Comparison of ENCODE assay signal across 35 cellular contexts in the genomic region with DNA sequence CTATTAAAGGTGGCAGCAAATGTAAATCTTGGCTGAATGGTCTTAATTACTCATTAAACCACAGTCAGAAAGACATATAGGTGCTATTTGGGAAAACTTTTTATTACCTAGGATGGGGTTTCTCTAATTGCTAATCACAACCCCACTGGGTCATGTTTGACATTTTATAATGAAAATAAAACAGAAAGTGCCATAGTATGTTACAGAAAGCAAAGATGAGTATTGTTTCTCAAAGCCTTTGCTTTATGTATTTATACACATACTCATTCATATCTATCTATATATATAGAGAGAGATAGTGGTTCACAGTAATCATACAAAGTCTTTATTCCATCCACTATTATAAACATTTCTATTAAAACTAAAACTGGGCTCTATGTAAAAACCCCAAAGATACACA.
"Had no signal": no experiment of that assay in that cellular context is flagged by ENCODE, and none has a peak within 500 bp of the region (broad histone marks: within the 10 kb centered on the region; RNA-seq: fewer than 3 reads in every experiment).

No MANE protein-coding gene starts in this region.

- H3K9me3 ChIP-seq: ascending aorta had no signal

- FAIRE-seq: bronchial epithelial cell, TTC549 had no signal

- ATAC-seq: activated T-cell treated with anti-CD3 and anti-CD28 coated beads, Interleukin-2, amount 50 U/mL, for 4 hours; activated T-cell treated with anti-CD3 and anti-CD28 coated beads, Interleukin-2, amount 50 U/mL, for 72 hours had no signal

- DNase-seq: activated B cell treated with CpG ODN at 0.5 μM for 24 hours; activated CD4-positive, alpha-beta memory T cell treated with anti-CD3 and anti-CD28 coated beads for 36 hours; activated CD4-positive, alpha-beta T cell treated with anti-CD3 and anti-CD28 coated beads for 48 hours; activated CD4-positive, alpha-beta T cell treated with anti-CD3 and anti-CD28 coated beads, Interleukin-2, amount 10 ng/mL, durations not matched to agents 7 days and 5 days; activated CD4-positive, alpha-beta T cell treated with anti-CD3 and anti-CD28 coated beads, Interleukin-2, amount 50 U/mL, for 4 hours; activated CD8-positive, alpha-beta memory T cell treated with anti-CD3 and anti-CD28 coated beads, Interleukin-2, amount 50 U/mL, for 4 hours; activated effector memory CD4-positive, alpha-beta T cell treated with Interleukin-2 at 50 U/mL for 16 hours; activated gamma-delta T cell; activated naive CD4-positive, alpha-beta T cell treated with anti-CD3 and anti-CD28 coated beads, Interleukin-2, amount 10 ng/mL, durations not matched to agents 7 days and 5 days; activated naive CD4-positive, alpha-beta T cell treated with Interleukin-2 at 50 U/mL for 16 hours; activated T-cell treated with anti-CD3 and anti-CD28 coated beads for 4 hours; activated T-cell treated with anti-CD3 and anti-CD28 coated beads, Interleukin-2, amount 50 U/mL, for 1 hour; activated T-cell treated with anti-CD3 and anti-CD28 coated beads, Interleukin-2, amount 50 U/mL, for 4 hours; activated T-cell treated with anti-CD3 and anti-CD28 coated beads, Interleukin-2, amount 50 U/mL, for 72 hours; amygdala; anterior cingulate cortex; caudate nucleus; cerebellar nuclear complex; SW 1271; T-helper 1 cell; T-helper 2 cell; T-helper 9 cell had no signal

- H3K27ac Mint-ChIP-seq: activated B cell treated with CpG ODN at 0.5 μM for 24 hours; activated CD4-positive, alpha-beta memory T cell treated with anti-CD3 and anti-CD28 coated beads for 36 hours; activated CD4-positive, alpha-beta T cell treated with anti-CD3 and anti-CD28 coated beads, Interleukin-2, amount 10 ng/mL, durations not matched to agents 7 days and 5 days; activated naive CD4-positive, alpha-beta T cell treated with anti-CD3 and anti-CD28 coated beads, Interleukin-2, amount 10 ng/mL, durations not matched to agents 7 days and 5 days; activated naive CD4-positive, alpha-beta T cell treated with anti-CD3 and anti-CD28 coated beads, Interleukin-2, amount 50 U/mL, for 24 hours; activated naive CD8-positive, alpha-beta T cell; activated T-cell treated with anti-CD3 and anti-CD28 coated beads, Interleukin-2, amount 50 U/mL, for 72 hours; activated T-helper 1 cell treated with anti-CD3 and anti-CD28 coated beads, Interleukin-12 subunit alpha, Interleukin-12 subunit beta, Interleukin-2, Interleukin-4 antibody, amounts not matched to agents 30 ng/mL and 10 ng/mL and 1 ng/mL, durations not matched to agents 14 hours and 24 hours and 36 hours; activated T-helper 2 cell treated with anti-CD3 and anti-CD28 coated beads, Interferon-gamma antibody, Interleukin-2, Interleukin-4, amounts not matched to agents 10 μg/mL and 5 μg/mL and 100 μg/mL, durations not matched to agents 14 hours and 24 hours and 36 hours; brain; T-helper 1 cell treated with Interleukin-12 subunit alpha and Interleukin-12 subunit beta and Interleukin-4 antibody, amounts not matched to agents 30 μg/mL and 1 μg/mL, for 36 hours; T-helper 2 cell treated with Interferon-gamma antibody and Interleukin-4, amounts not matched to agents 5 μg/mL and 100 μg/mL, for 36 hours had no signal

- H3K4me1 ChIP-seq: ascending aorta had no signal

- H3K4me3 Mint-ChIP-seq: activated B cell treated with CpG ODN at 0.5 μM for 24 hours; activated CD4-positive, alpha-beta memory T cell treated with anti-CD3 and anti-CD28 coated beads for 36 hours; activated CD4-positive, alpha-beta T cell treated with anti-CD3 and anti-CD28 coated beads, Interleukin-2, amount 10 ng/mL, durations not matched to agents 7 days and 5 days; activated naive CD4-positive, alpha-beta T cell treated with anti-CD3 and anti-CD28 coated beads, Interleukin-2, amount 10 ng/mL, durations not matched to agents 7 days and 5 days; activated naive CD4-positive, alpha-beta T cell treated with anti-CD3 and anti-CD28 coated beads, Interleukin-2, amount 50 U/mL, for 24 hours; activated naive CD8-positive, alpha-beta T cell; activated T-cell treated with anti-CD3 and anti-CD28 coated beads, Interleukin-2, amount 50 U/mL, for 4 hours; activated T-cell treated with anti-CD3 and anti-CD28 coated beads, Interleukin-2, amount 50 U/mL, for 72 hours; activated T-helper 1 cell treated with anti-CD3 and anti-CD28 coated beads, Interleukin-12 subunit alpha, Interleukin-12 subunit beta, Interleukin-2, Interleukin-4 antibody, amounts not matched to agents 30 ng/mL and 10 ng/mL and 1 ng/mL, durations not matched to agents 14 hours and 24 hours and 36 hours; brain; central memory CD8-positive, alpha-beta T cell; T-helper 1 cell treated with Interleukin-12 subunit alpha and Interleukin-12 subunit beta and Interleukin-4 antibody, amounts not matched to agents 30 μg/mL and 1 μg/mL, for 36 hours; T-helper 2 cell treated with Interferon-gamma antibody and Interleukin-4, amounts not matched to agents 5 μg/mL and 100 μg/mL, for 36 hours had no signal

- H3K27ac ChIP-seq: ascending aorta, cardiac muscle cell, VCaP had no signal

- H3K27me3 Mint-ChIP-seq: activated B cell treated with CpG ODN at 0.5 μM for 24 hours; activated CD4-positive, alpha-beta memory T cell treated with anti-CD3 and anti-CD28 coated beads for 36 hours; activated CD4-positive, alpha-beta T cell treated with anti-CD3 and anti-CD28 coated beads, Interleukin-2, amount 10 ng/mL, durations not matched to agents 7 days and 5 days; activated naive CD4-positive, alpha-beta T cell treated with anti-CD3 and anti-CD28 coated beads, Interleukin-2, amount 10 ng/mL, durations not matched to agents 7 days and 5 days; activated naive CD4-positive, alpha-beta T cell treated with anti-CD3 and anti-CD28 coated beads, Interleukin-2, amount 50 U/mL, for 24 hours; activated naive CD8-positive, alpha-beta T cell; brain; central memory CD8-positive, alpha-beta T cell had no signal

- H3K9me3 Mint-ChIP-seq: activated B cell treated with CpG ODN at 0.5 μM for 24 hours; activated CD4-positive, alpha-beta T cell treated with anti-CD3 and anti-CD28 coated beads, Interleukin-2, amount 10 ng/mL, durations not matched to agents 7 days and 5 days; activated naive CD4-positive, alpha-beta T cell treated with anti-CD3 and anti-CD28 coated beads, Interleukin-2, amount 10 ng/mL, durations not matched to agents 7 days and 5 days; activated T-cell treated with anti-CD3 and anti-CD28 coated beads, Interleukin-2, amount 50 U/mL, for 4 hours; activated T-helper 1 cell treated with anti-CD3 and anti-CD28 coated beads, Interleukin-12 subunit alpha, Interleukin-12 subunit beta, Interleukin-2, Interleukin-4 antibody, amounts not matched to agents 30 ng/mL and 10 ng/mL and 1 ng/mL, durations not matched to agents 14 hours and 24 hours and 36 hours; activated T-helper 2 cell treated with anti-CD3 and anti-CD28 coated beads, Interferon-gamma antibody, Interleukin-2, Interleukin-4, amounts not matched to agents 10 μg/mL and 5 μg/mL and 100 μg/mL, durations not matched to agents 14 hours and 24 hours and 36 hours; central memory CD8-positive, alpha-beta T cell; T-helper 1 cell treated with Interleukin-12 subunit alpha and Interleukin-12 subunit beta and Interleukin-4 antibody, amounts not matched to agents 30 μg/mL and 1 μg/mL, for 36 hours; T-helper 2 cell treated with Interferon-gamma antibody and Interleukin-4, amounts not matched to agents 5 μg/mL and 100 μg/mL, for 36 hours had no signal

- H3K4me3 ChIP-seq: ascending aorta, cardiac muscle cell had no signal
